In genomic region chrX:124325732-124326131, GRCh38 we compare ENCODE assay signal across 26 cellular contexts. TPM values are rescaled to one million over a fixed set of nuclear protein-coding genes. Genes with fewer than 3 reads are reported as not detected.
A peak's percentile ranks its signal among the peaks of the same experiment; 100 is the strongest.
DNase-seq lines count a peak whose midpoint lies in the region; ATAC-seq, FAIRE-seq and TF ChIP-seq lines count a peak whose summit lies in the region.
"Had no signal": no experiment of that assay in that cellular context is flagged by ENCODE, and none has a peak within 500 bp of the region (broad histone marks: within the 10 kb centered on the region; RNA-seq: fewer than 3 reads in every experiment).

No MANE protein-coding gene starts in this region.

- DNase-seq in A549 (ENCODE audit: low read depth in 1 of 2, low spot score in 1 of 2) = no peak
- no peak for DNase-seq in kidney
- DNase-seq in superior temporal gyrus (ENCODE audit: extremely low spot score) = no peak
- no peak for DNase-seq in activated gamma-delta T cell treated with Interleukin-2 at 50 U/mL for 16 hours
- DNase-seq in SKM-1 (lab: John Stamatoyannopoulos, UW; ENCODE audit: unreplicated experiment) = no peak
- DNase-seq: ACHN; AML-193; BE2C; CD4-positive, alpha-beta T cell; CD8-positive, alpha-beta memory T cell; DMS 273 treated with DMSO at 0.1 percent for 48 hours; DMS79; EL; GDM1; H9 had no signal

- CTCF ChIA-PET in A549 (lab: Yijun Ruan, JAX) = no interaction called here

- intact Hi-C loops in kidney (cut with DNase I) = no loop called here

- H3K4me3 ChIP-seq in A549 (no peak overlapping the region), kidney (ENCODE audit: low read length in 2 of 2) (no peak overlapping the region)
- H3K4me3 ChIP-seq: BLaER1 treated with 17β-estradiol and CSF1 and Interleukin-3, amounts not matched to agents 10 nM and 100 nM; GM12878; GM23338 had no signal

- no peak overlapping the region for H3K9ac ChIP-seq in kidney (ENCODE audit: low read length in 2 of 2)
- H3K9ac ChIP-seq: BLaER1 treated with 17β-estradiol and CSF1 and Interleukin-3, amounts not matched to agents 10 nM and 100 nM had no signal

- no peak for TF ChIP-seq EP300 in A549 (IDR thresholded peaks at IDR 0.05)

- no peak overlapping the region for H3K4me2 ChIP-seq in A549
- H3K4me2 ChIP-seq: BLaER1 treated with 17β-estradiol and CSF1 and Interleukin-3, amounts not matched to agents 10 nM and 100 nM; GM23338 had no signal

- no peak for TF ChIP-seq RAD21 in A549 (conservative IDR thresholded peaks at IDR 0.05 in 1 of 2, IDR thresholded peaks at IDR 0.05 in 1 of 2)

- TF ChIP-seq CTCF in A549 (IDR thresholded peaks at IDR 0.05) (no peak), kidney (IDR thresholded peaks at IDR 0.05; ENCODE audit: borderline replicate concordance, extremely low read depth, insufficient read depth) (no peak)

- WGBS in A549 (ENCODE audit: missing lambda C conversion rate) = 3% methylated on average over 1 of the region's 1 CpG

- ATAC-seq in A549 (no peak), GM21390 (IDR thresholded peaks at IDR 0.05; ENCODE audit: unreplicated experiment) (peak; percentile 66), HG03378 (IDR thresholded peaks at IDR 0.05; ENCODE audit: unreplicated experiment) (peak; percentile 49), GM21717 (IDR thresholded peaks at IDR 0.05; ENCODE audit: unreplicated experiment) (no peak)
- ATAC-seq: GM12878, GM23338, HCT116 had no signal

- no peaks in the 10 kb centered on the region for H3K36me3 ChIP-seq in kidney (ENCODE audit: control insufficient read depth in 1 of 2, insufficient read depth in 2 of 2, low read length in 2 of 2)
- H3K36me3 ChIP-seq: BE2C; BLaER1 treated with 17β-estradiol and CSF1 and Interleukin-3, amounts not matched to agents 10 nM and 100 nM had no signal

- H3K4me1 ChIP-seq in A549 (no peaks in the 10 kb centered on the region), kidney (ENCODE audit: control insufficient read depth in 1 of 2, insufficient read depth in 1 of 2, low read depth in 1 of 2, low read length in 2 of 2) (no peaks in the 10 kb centered on the region)
- H3K4me1 ChIP-seq: BE2C; BLaER1 treated with 17β-estradiol and CSF1 and Interleukin-3, amounts not matched to agents 10 nM and 100 nM had no signal

- POLR2A ChIA-PET in A549 (lab: Yijun Ruan, JAX) = no interaction called here

- no peaks in the 10 kb centered on the region for H3K9me3 ChIP-seq in A549
- H3K9me3 ChIP-seq in kidney (ENCODE audit: control insufficient read depth in 1 of 2, low read length in 2 of 2) = no peaks in the 10 kb centered on the region
- H3K9me3 ChIP-seq: BE2C had no signal

- no peak for TF ChIP-seq POLR2A in A549 (IDR thresholded peaks at IDR 0.05; ENCODE audit: low read length)

- H3K27ac ChIP-seq in A549 (no peak overlapping the region), kidney (ENCODE audit: low read depth in 2 of 2, low read length in 2 of 2) (no peak overlapping the region)
- H3K27ac ChIP-seq: 22Rv1; BLaER1 treated with 17β-estradiol and CSF1 and Interleukin-3, amounts not matched to agents 10 nM and 100 nM had no signal

- FAIRE-seq in A549 (lab: Jason Lieb, UNC) = peak; percentile 82
- FAIRE-seq in kidney (lab: Jason Lieb, UNC) = peak; percentile 63
- FAIRE-seq: D721Med, GM12878 had no signal

TF ChIP-seq in A549, 52 proteins besides CTCF, POLR2A, EP300 and RAD21:
- TF ChIP-seq PHF8 (IDR thresholded peaks at IDR 0.05; ENCODE audit: borderline replicate concordance, low read depth) (no peak), ZNF302 (CRISPR knock-in tag; IDR thresholded peaks at IDR 0.05) (no peak), MAZ (IDR thresholded peaks at IDR 0.05; ENCODE audit: borderline replicate concordance, low read depth, low read length) (no peak)

RNA-seq across cellular contexts. Expression of gene TEX13D, which starts 6.7 kb away (rescaled TPM):
- polyA plus RNA-seq in A549 (2011; rRNA removed) = not detected in 2 replicates
- not detected in 2 replicates for polyA plus RNA-seq in A549 (2012; cell fraction: cytosol; rRNA removed)
- not detected in 2 replicates for polyA plus RNA-seq in A549 (2012; cell fraction: nucleus; rRNA removed)
- not detected in 3 replicates for polyA plus RNA-seq in A549 (2017; fragmentation: RNase III; extraction: RNeasy Plus Mini Kit Qiagen cat#74134 plus additional on column Dnase treatment)
- polyA minus RNA-seq in A549 (2011; rRNA and poly(A)+ RNA removed) = not detected in 2 replicates
- total RNA-seq in kidney = not detected
- polyA plus RNA-seq in kidney (ENCODE audit: insufficient read depth, low read depth, low replicate concordance) = not detected
- total RNA-seq: CD4-positive, alpha-beta T cell; GM23338; H4 had no signal
- polyA plus RNA-seq: CD14-positive monocyte; CD8-positive, alpha-beta memory T cell; GM23338 had no signal

RNA-seq across cellular contexts. Expression of gene SH2D1A, which starts 20.6 kb away (rescaled TPM):
- polyA plus RNA-seq in A549 (2011; rRNA removed) = not detected in 2 replicates
- polyA plus RNA-seq in A549 (2012; cell fraction: cytosol; rRNA removed) = not detected in 2 replicates
- not detected in 2 replicates for polyA plus RNA-seq in A549 (2012; cell fraction: nucleus; rRNA removed)
- not detected in 3 replicates for polyA plus RNA-seq in A549 (2017; fragmentation: RNase III; extraction: RNeasy Plus Mini Kit Qiagen cat#74134 plus additional on column Dnase treatment)
- not detected in 2 replicates for polyA minus RNA-seq in A549 (2011; rRNA and poly(A)+ RNA removed)
- total RNA-seq in kidney = 2.7 TPM
- not detected for polyA plus RNA-seq in kidney (ENCODE audit: insufficient read depth, low read depth, low replicate concordance)
- total RNA-seq: GM23338, H4, H9 had no signal
- polyA plus RNA-seq: GM23338 had no signal

Comparison
In these comparisons a context has a peak if more than half of its experiments do, and no peak if none do; other contexts are left out.
1. ATAC-seq: peak in GM21390 (single experiment) and HG03378 (single experiment); none in A549 (0 of 2) and GM21717 (single experiment).